In genomic region chr17:63534078-63534570, GRCh38 we compare ENCODE assay signal across 33 cellular contexts. TPM values are rescaled to one million over a fixed set of nuclear protein-coding genes. Genes with fewer than 3 reads are reported as not detected.
"Had no signal": no experiment of that assay in that cellular context is flagged by ENCODE, and none has a peak within 500 bp of the region (broad histone marks: within the 10 kb centered on the region; RNA-seq: fewer than 3 reads in every experiment).

No MANE protein-coding gene starts in this region.

- H3K27ac ChIP-seq: body of pancreas, colonic mucosa, epithelial cell of prostate, esophagus squamous epithelium, gastroesophageal sphincter had no signal

- H3K9me3 ChIP-seq: body of pancreas, colonic mucosa, esophagus squamous epithelium, gastroesophageal sphincter had no signal

- H3K36me3 Mint-ChIP-seq: activated CD4-positive, alpha-beta memory T cell treated with anti-CD3 and anti-CD28 coated beads for 36 hours; activated CD8-positive, alpha-beta memory T cell treated with anti-CD3 and anti-CD28 coated beads, Interleukin-2, amount 10 ng/mL, durations not matched to agents 7 days and 5 days; activated naive CD8-positive, alpha-beta T cell had no signal

- H3K4me1 ChIP-seq: colonic mucosa had no signal

- H3K9me3 Mint-ChIP-seq: activated CD4-positive, alpha-beta memory T cell treated with anti-CD3 and anti-CD28 coated beads for 36 hours; activated CD4-positive, alpha-beta T cell treated with anti-CD3 and anti-CD28 coated beads, Interleukin-2, amount 10 ng/mL, durations not matched to agents 24 days and 14 days; activated naive CD4-positive, alpha-beta T cell treated with anti-CD3 and anti-CD28 coated beads for 36 hours; activated T-helper 1 cell treated with anti-CD3 and anti-CD28 coated beads, Interleukin-12 subunit alpha, Interleukin-12 subunit beta, Interleukin-2, Interleukin-4 antibody, amounts not matched to agents 30 ng/mL and 10 ng/mL and 1 ng/mL, durations not matched to agents 14 hours and 24 hours and 36 hours; activated T-helper 2 cell treated with anti-CD3 and anti-CD28 coated beads, Interferon-gamma antibody, Interleukin-2, Interleukin-4, amounts not matched to agents 10 μg/mL and 5 μg/mL and 100 μg/mL, durations not matched to agents 14 hours and 24 hours and 36 hours had no signal

- H3K4me3 ChIP-seq: body of pancreas, colonic mucosa, esophagus squamous epithelium, gastroesophageal sphincter had no signal

- DNase-seq: activated CD4-positive, alpha-beta memory T cell treated with anti-CD3 and anti-CD28 coated beads for 36 hours; activated CD4-positive, alpha-beta T cell treated with anti-CD3 and anti-CD28 coated beads for 36 hours; activated CD4-positive, alpha-beta T cell treated with anti-CD3 and anti-CD28 coated beads, Interleukin-2, amount 10 ng/mL, durations not matched to agents 24 days and 14 days; activated CD4-positive, CD25-positive, alpha-beta regulatory T cell; activated CD4-positive, CD25-positive, alpha-beta regulatory T cell treated with anti-CD3 and anti-CD28 coated beads, Interleukin-2, amount 50 U/mL, for 72 hours; activated CD8-positive, alpha-beta memory T cell treated with anti-CD3 and anti-CD28 coated beads, Interleukin-2, amount 10 ng/mL, durations not matched to agents 7 days and 5 days; activated CD8-positive, alpha-beta memory T cell treated with anti-CD3 and anti-CD28 coated beads, Interleukin-2, amount 50 U/mL, for 4 hours; activated CD8-positive, alpha-beta T cell treated with anti-CD3 and anti-CD28 coated beads, Interleukin-2, amount 10 ng/mL, durations not matched to agents 7 days and 5 days; activated effector memory CD4-positive, alpha-beta T cell treated with anti-CD3 and anti-CD28 coated beads, Interleukin-2, amount 50 U/mL, for 16 hours; activated naive CD4-positive, alpha-beta T cell treated with anti-CD3 and anti-CD28 coated beads for 36 hours; activated T-cell treated with anti-CD3 and anti-CD28 coated beads, Interleukin-2, amount 50 U/mL, for 1 hour; activated T-cell treated with anti-CD3 and anti-CD28 coated beads, Interleukin-2, amount 50 U/mL, for 48 hours; amniotic stem cell; body of pancreas; caudate nucleus; colonic mucosa; effector CD8-positive, alpha-beta T cell; esophagus squamous epithelium; foreskin melanocyte; T-helper 2 cell had no signal

- H3K27ac Mint-ChIP-seq: activated CD4-positive, alpha-beta memory T cell treated with anti-CD3 and anti-CD28 coated beads for 36 hours; activated CD4-positive, alpha-beta T cell treated with anti-CD3 and anti-CD28 coated beads for 36 hours; activated CD4-positive, alpha-beta T cell treated with anti-CD3 and anti-CD28 coated beads, Interleukin-2, amount 10 ng/mL, durations not matched to agents 24 days and 14 days; activated CD8-positive, alpha-beta memory T cell treated with anti-CD3 and anti-CD28 coated beads, Interleukin-2, amount 10 ng/mL, durations not matched to agents 7 days and 5 days; activated CD8-positive, alpha-beta T cell treated with anti-CD3 and anti-CD28 coated beads, Interleukin-2, amount 10 ng/mL, durations not matched to agents 7 days and 5 days; activated naive CD4-positive, alpha-beta T cell treated with anti-CD3 and anti-CD28 coated beads for 36 hours; activated naive CD8-positive, alpha-beta T cell; activated T-helper 1 cell treated with anti-CD3 and anti-CD28 coated beads, Interleukin-12 subunit alpha, Interleukin-12 subunit beta, Interleukin-2, Interleukin-4 antibody, amounts not matched to agents 30 ng/mL and 10 ng/mL and 1 ng/mL, durations not matched to agents 14 hours and 24 hours and 36 hours; activated T-helper 2 cell treated with anti-CD3 and anti-CD28 coated beads, Interferon-gamma antibody, Interleukin-2, Interleukin-4, amounts not matched to agents 10 μg/mL and 5 μg/mL and 100 μg/mL, durations not matched to agents 14 hours and 24 hours and 36 hours had no signal

- H3K4me3 Mint-ChIP-seq: activated CD4-positive, alpha-beta memory T cell treated with anti-CD3 and anti-CD28 coated beads for 36 hours; activated CD4-positive, alpha-beta T cell treated with anti-CD3 and anti-CD28 coated beads for 36 hours; activated CD4-positive, alpha-beta T cell treated with anti-CD3 and anti-CD28 coated beads, Interleukin-2, amount 10 ng/mL, durations not matched to agents 24 days and 14 days; activated CD8-positive, alpha-beta memory T cell treated with anti-CD3 and anti-CD28 coated beads, Interleukin-2, amount 10 ng/mL, durations not matched to agents 7 days and 5 days; activated CD8-positive, alpha-beta T cell treated with anti-CD3 and anti-CD28 coated beads, Interleukin-2, amount 10 ng/mL, durations not matched to agents 7 days and 5 days; activated naive CD4-positive, alpha-beta T cell treated with anti-CD3 and anti-CD28 coated beads for 36 hours; activated naive CD8-positive, alpha-beta T cell; activated T-helper 1 cell treated with anti-CD3 and anti-CD28 coated beads, Interleukin-12 subunit alpha, Interleukin-12 subunit beta, Interleukin-2, Interleukin-4 antibody, amounts not matched to agents 30 ng/mL and 10 ng/mL and 1 ng/mL, durations not matched to agents 14 hours and 24 hours and 36 hours had no signal

- H3K36me3 ChIP-seq: colonic mucosa, esophagus squamous epithelium, gastroesophageal sphincter had no signal

- FAIRE-seq: endometrium, endothelial cell of umbilical vein had no signal

- ATAC-seq: activated CD4-positive, alpha-beta T cell treated with anti-CD3 and anti-CD28 coated beads for 36 hours; activated CD8-positive, alpha-beta memory T cell treated with anti-CD3 and anti-CD28 coated beads, Interleukin-2, amount 10 ng/mL, durations not matched to agents 7 days and 5 days; activated CD8-positive, alpha-beta T cell treated with anti-CD3 and anti-CD28 coated beads, Interleukin-2, amount 10 ng/mL, durations not matched to agents 7 days and 5 days; body of pancreas; gastroesophageal sphincter had no signal

- H3K4me1 Mint-ChIP-seq: activated CD4-positive, alpha-beta T cell treated with anti-CD3 and anti-CD28 coated beads for 36 hours; activated CD4-positive, alpha-beta T cell treated with anti-CD3 and anti-CD28 coated beads, Interleukin-2, amount 10 ng/mL, durations not matched to agents 24 days and 14 days had no signal

RNA-seq across cellular contexts. Expression of gene KCNH6, which starts 11.0 kb away (rescaled TPM):
- total RNA-seq: activated CD4-positive, alpha-beta memory T cell treated with anti-CD3 and anti-CD28 coated beads for 36 hours; activated CD4-positive, alpha-beta T cell treated with anti-CD3 and anti-CD28 coated beads for 36 hours; activated CD4-positive, alpha-beta T cell treated with anti-CD3 and anti-CD28 coated beads, Interleukin-2, amount 10 ng/mL, durations not matched to agents 24 days and 14 days; activated CD8-positive, alpha-beta memory T cell treated with anti-CD3 and anti-CD28 coated beads for 36 hours; activated CD8-positive, alpha-beta memory T cell treated with anti-CD3 and anti-CD28 coated beads, Interleukin-2, amount 10 ng/mL, durations not matched to agents 7 days and 5 days; activated CD8-positive, alpha-beta T cell treated with anti-CD3 and anti-CD28 coated beads, Interleukin-2, amount 10 ng/mL, durations not matched to agents 7 days and 5 days; activated naive CD4-positive, alpha-beta T cell treated with anti-CD3 and anti-CD28 coated beads for 36 hours; activated T-helper 1 cell treated with anti-CD3 and anti-CD28 coated beads, Interleukin-12 subunit alpha, Interleukin-12 subunit beta, Interleukin-2, Interleukin-4 antibody, amounts not matched to agents 30 ng/mL and 10 ng/mL and 1 ng/mL, durations not matched to agents 14 hours and 24 hours and 36 hours; activated T-helper 2 cell treated with anti-CD3 and anti-CD28 coated beads, Interferon-gamma antibody, Interleukin-2, Interleukin-4, amounts not matched to agents 10 μg/mL and 5 μg/mL and 100 μg/mL, durations not matched to agents 14 hours and 24 hours and 36 hours; aorta; dermis microvascular lymphatic vessel endothelial cell; endothelial cell of umbilical vein; esophagus squamous epithelium; fibroblast of lung; gastroesophageal sphincter; glomerular endothelial cell; T-helper 1 cell treated with Interleukin-12 subunit alpha and Interleukin-12 subunit beta and Interleukin-4 antibody, amounts not matched to agents 30 ng/mL and 1 ng/mL, for 36 hours had no signal
- polyA plus RNA-seq: aorta, fibroblast of lung had no signal

RNA-seq across cellular contexts. Expression of gene ACE, which starts 57.3 kb away (rescaled TPM):
- total RNA-seq: activated CD4-positive, alpha-beta T cell treated with anti-CD3 and anti-CD28 coated beads, Interleukin-2, amount 10 ng/mL, durations not matched to agents 24 days and 14 days; activated T-helper 2 cell treated with anti-CD3 and anti-CD28 coated beads, Interferon-gamma antibody, Interleukin-2, Interleukin-4, amounts not matched to agents 10 μg/mL and 5 μg/mL and 100 μg/mL, durations not matched to agents 14 hours and 24 hours and 36 hours had no signal
